ENCODE assay signal across 26 cellular contexts in the genomic region with DNA sequence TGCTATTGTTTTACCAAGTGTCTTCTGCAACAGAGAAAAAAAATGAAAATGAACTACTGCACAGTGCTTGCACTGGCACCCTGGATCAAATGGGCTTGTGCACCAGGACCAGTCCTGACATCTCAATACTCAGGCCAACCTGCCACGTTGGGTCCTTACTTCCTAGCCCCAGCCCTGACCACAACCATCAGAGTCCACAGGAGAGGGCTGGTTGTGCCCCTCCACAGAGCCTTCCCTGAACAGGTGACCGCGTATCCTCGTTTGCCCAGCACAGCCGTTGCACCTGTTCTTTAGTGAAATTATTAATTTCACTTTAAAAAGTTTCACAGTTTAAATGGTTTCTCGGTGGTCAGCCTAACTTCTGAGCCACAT.
"Had no signal": no experiment of that assay in that cellular context is flagged by ENCODE, and none has a peak within 500 bp of the region (broad histone marks: within the 10 kb centered on the region; RNA-seq: fewer than 3 reads in every experiment).

No MANE protein-coding gene starts in this region.

- DNase-seq: activated CD4-positive, alpha-beta T cell treated with anti-CD3 and anti-CD28 coated beads for 1 hour; activated gamma-delta T cell treated with Interleukin-2 at 50 U/mL for 16 hours; anterior cingulate cortex; body of pancreas; effector CD4-positive, alpha-beta T cell; foreskin keratinocyte; immature natural killer cell; kidney glomerular epithelial cell; left ventricle myocardium inferior; ovary; stimulated activated CD4-positive, alpha-beta T cell treated with anti-CD3 and anti-CD28 coated beads, Interleukin-12 subunit alpha, Interleukin-12 subunit beta, amount 100 ng/mL, for 4 hours; stimulated activated CD4-positive, alpha-beta T cell treated with anti-CD3 and anti-CD28 coated beads, Interleukin-4, amount 100 ng/mL, for 4 hours; stimulated activated naive CD8-positive, alpha-beta T cell treated with anti-CD3 and anti-CD28 coated beads, Interleukin-15, Interleukin-2, amounts not matched to agents 100 U/mL and 50 U/mL, for 24 hours; substantia nigra; T-helper 1 cell had no signal

- H3K27me3 ChIP-seq: body of pancreas, cardiac muscle cell, foreskin keratinocyte, hepatocyte, ovary, tibial artery, uterus had no signal

- H3K4me1 ChIP-seq: body of pancreas, foreskin keratinocyte, left ventricle myocardium inferior, prostate gland, tibial artery, uterus had no signal

- H2AFZ ChIP-seq: hepatocyte had no signal

- H3K27ac Mint-ChIP-seq: activated CD8-positive, alpha-beta memory T cell treated with anti-CD3 and anti-CD28 coated beads, Interleukin-2, amount 10 ng/mL, durations not matched to agents 7 days and 5 days; activated naive CD4-positive, alpha-beta T cell treated with anti-CD3 and anti-CD28 coated beads, Interleukin-2, amount 50 U/mL, for 24 hours; activated T-helper 1 cell treated with anti-CD3 and anti-CD28 coated beads, Interleukin-12 subunit alpha, Interleukin-12 subunit beta, Interleukin-2, Interleukin-4 antibody, amounts not matched to agents 30 ng/mL and 10 ng/mL and 1 ng/mL, durations not matched to agents 14 hours and 24 hours and 36 hours; dendritic cell treated with granulocyte-macrophage colony-stimulating factor and Interleukin-4, amounts not matched to agents 40 ng/mL and 50 ng/mL, for 4 days; immature natural killer cell; mesothelial cell of epicardium; natural killer cell had no signal

- H3K9me3 ChIP-seq: body of pancreas, left ventricle myocardium inferior, ovary, prostate gland, tibial artery, uterus had no signal

- H3K27me3 Mint-ChIP-seq: activated CD8-positive, alpha-beta memory T cell treated with anti-CD3 and anti-CD28 coated beads, Interleukin-2, amount 10 ng/mL, durations not matched to agents 7 days and 5 days had no signal

- H3K4me3 Mint-ChIP-seq: activated CD8-positive, alpha-beta memory T cell treated with anti-CD3 and anti-CD28 coated beads, Interleukin-2, amount 10 ng/mL, durations not matched to agents 7 days and 5 days; activated naive CD4-positive, alpha-beta T cell treated with anti-CD3 and anti-CD28 coated beads, Interleukin-2, amount 50 U/mL, for 24 hours; activated T-helper 1 cell treated with anti-CD3 and anti-CD28 coated beads, Interleukin-12 subunit alpha, Interleukin-12 subunit beta, Interleukin-2, Interleukin-4 antibody, amounts not matched to agents 30 ng/mL and 10 ng/mL and 1 ng/mL, durations not matched to agents 14 hours and 24 hours and 36 hours; dendritic cell treated with granulocyte-macrophage colony-stimulating factor and Interleukin-4, amounts not matched to agents 40 ng/mL and 50 ng/mL, for 4 days; immature natural killer cell; mesothelial cell of epicardium; natural killer cell had no signal

- ATAC-seq: activated CD8-positive, alpha-beta memory T cell treated with anti-CD3 and anti-CD28 coated beads, Interleukin-2, amount 10 ng/mL, durations not matched to agents 7 days and 5 days; body of pancreas; foreskin keratinocyte; natural killer cell; stimulated activated naive CD8-positive, alpha-beta T cell treated with anti-CD3 and anti-CD28 coated beads, Interleukin-15, Interleukin-2, amounts not matched to agents 100 U/mL and 50 U/mL, for 24 hours had no signal

- H3K36me3 ChIP-seq: cardiac muscle cell, left ventricle myocardium inferior, ovary, prostate gland, tibial artery, uterus had no signal

- H3K9me3 Mint-ChIP-seq: activated naive CD4-positive, alpha-beta T cell treated with anti-CD3 and anti-CD28 coated beads, Interleukin-2, amount 50 U/mL, for 24 hours; activated T-helper 1 cell treated with anti-CD3 and anti-CD28 coated beads, Interleukin-12 subunit alpha, Interleukin-12 subunit beta, Interleukin-2, Interleukin-4 antibody, amounts not matched to agents 30 ng/mL and 10 ng/mL and 1 ng/mL, durations not matched to agents 14 hours and 24 hours and 36 hours; dendritic cell treated with granulocyte-macrophage colony-stimulating factor and Interleukin-4, amounts not matched to agents 40 ng/mL and 50 ng/mL, for 4 days; immature natural killer cell; mesothelial cell of epicardium; natural killer cell had no signal

- H3K27ac ChIP-seq: body of pancreas, cardiac muscle cell, foreskin keratinocyte, hepatocyte, left ventricle myocardium inferior, ovary, prostate gland, tibial artery, uterus had no signal

- H3K4me1 Mint-ChIP-seq: activated CD8-positive, alpha-beta memory T cell treated with anti-CD3 and anti-CD28 coated beads, Interleukin-2, amount 10 ng/mL, durations not matched to agents 7 days and 5 days; activated naive CD4-positive, alpha-beta T cell treated with anti-CD3 and anti-CD28 coated beads, Interleukin-2, amount 50 U/mL, for 24 hours; immature natural killer cell; mesothelial cell of epicardium; natural killer cell had no signal

- H3K4me3 ChIP-seq: body of pancreas, cardiac muscle cell, hepatocyte, left ventricle myocardium inferior, ovary, prostate gland, tibial artery, uterus had no signal

- H3K36me3 Mint-ChIP-seq: activated CD8-positive, alpha-beta memory T cell treated with anti-CD3 and anti-CD28 coated beads, Interleukin-2, amount 10 ng/mL, durations not matched to agents 7 days and 5 days; activated naive CD4-positive, alpha-beta T cell treated with anti-CD3 and anti-CD28 coated beads, Interleukin-2, amount 50 U/mL, for 24 hours; immature natural killer cell; mesothelial cell of epicardium; natural killer cell had no signal

- H3K4me2 ChIP-seq: hepatocyte had no signal
